Comparison of ENCODE assay signal across 14 cellular contexts in the genomic region with DNA sequence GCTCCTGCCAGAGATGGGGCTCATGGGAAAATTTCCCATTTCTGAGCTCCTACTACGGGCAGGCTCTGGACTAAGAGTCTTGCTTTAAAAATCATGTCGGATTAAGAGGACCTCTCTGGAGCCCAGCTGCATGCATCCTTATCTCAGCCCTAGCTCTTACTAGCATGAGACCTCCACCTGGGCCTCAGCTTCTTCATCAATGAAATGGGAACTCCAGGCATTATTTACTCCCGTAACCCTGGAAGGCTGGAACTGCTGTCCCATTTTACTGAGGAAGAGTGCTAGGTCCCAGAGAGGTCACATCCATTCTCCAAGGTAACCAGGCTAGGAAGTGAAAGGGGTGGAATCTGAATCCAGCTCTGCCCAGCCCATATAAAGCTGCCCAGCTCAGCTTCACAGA. TPM values are rescaled to one million over a fixed set of nuclear protein-coding genes. Genes with fewer than 3 reads are reported as not detected.
DNase-seq lines count a peak whose midpoint lies in the region; ATAC-seq and TF ChIP-seq lines count a peak whose summit lies in the region.
"Had no signal": no experiment of that assay in that cellular context is flagged by ENCODE, and none has a peak within 500 bp of the region (broad histone marks: within the 10 kb centered on the region; RNA-seq: fewer than 3 reads in every experiment).

No MANE protein-coding gene starts in this region.

- H3K4me1 Mint-ChIP-seq in GM23338 (peaks cover 6% of the 10 kb centered on the region), osteocyte (ENCODE audit: unreplicated experiment) (peaks cover 60% of the 10 kb centered on the region)

- TF ChIP-seq CTCF in GM23338 (conservative IDR thresholded peaks at IDR 0.05; ENCODE audit: low read depth in 2 of 2) (no peak), osteocyte (IDR thresholded peaks at IDR 0.05) (no peak), PC-3 (conservative IDR thresholded peaks at IDR 0.05; ENCODE audit: low read depth, low read length) (no peak)

- H3K36me3 ChIP-seq in GM23338 (ENCODE audit: insufficient read depth) (no peaks in the 10 kb centered on the region), MG63 (no peaks in the 10 kb centered on the region), PC-3 (ENCODE audit: low read depth, low read length) (no peaks in the 10 kb centered on the region)
- H3K36me3 ChIP-seq: BLaER1 treated with 17β-estradiol and CSF1 and Interleukin-3, amounts not matched to agents 10 nM and 100 nM had no signal

- no peak overlapping the region for H3K9ac ChIP-seq in PC-3 (ENCODE audit: low read length)
- H3K9ac ChIP-seq: GM23248 had no signal

- H3K9me3 Mint-ChIP-seq in GM23338: no peaks in the 10 kb centered on the region
- H3K9me3 Mint-ChIP-seq in osteocyte (ENCODE audit: unreplicated experiment): no peaks in the 10 kb centered on the region

- H4K20me1 ChIP-seq in GM23338 (replicated peaks; ENCODE audit: insufficient read depth) (no peaks in the 10 kb centered on the region), PC-3 (ENCODE audit: low read length) (no peaks in the 10 kb centered on the region)

- H3K4me1 ChIP-seq in GM23338 (ENCODE audit: insufficient read depth) (no peaks in the 10 kb centered on the region), PC-3 (ENCODE audit: insufficient read depth, low read length) (no peaks in the 10 kb centered on the region)

- H3K27me3 ChIP-seq in GM23338 (ENCODE audit: insufficient read depth) (peaks cover 17% of the 10 kb centered on the region), MG63 (no peaks in the 10 kb centered on the region), PC-3 (ENCODE audit: low read length) (no peaks in the 10 kb centered on the region)

- POLR2A ChIA-PET in PC-3 (lab: Charles Lee; ENCODE audit: unreplicated experiment): no interaction called here

- H3K9me3 ChIP-seq in MG63: no peaks in the 10 kb centered on the region
- H3K9me3 ChIP-seq in PC-3 (ENCODE audit: low read length): no peaks in the 10 kb centered on the region
- H3K9me3 ChIP-seq: BLaER1 treated with 17β-estradiol and CSF1 and Interleukin-3, amounts not matched to agents 10 nM and 100 nM had no signal

- no peaks in the 10 kb centered on the region for H3K36me3 Mint-ChIP-seq in GM23338 (ENCODE audit: low read depth)
- H3K36me3 Mint-ChIP-seq in osteocyte (ENCODE audit: unreplicated experiment): no peaks in the 10 kb centered on the region

- H3K27ac ChIP-seq in GM23338 (ENCODE audit: low read depth): no peak overlapping the region
- H3K27ac ChIP-seq in PC-3 (ENCODE audit: low read length): no peak overlapping the region
- H3K27ac ChIP-seq: GM23248, HL-60 had no signal

- no peak for DNase-seq in GM23338 (ENCODE audit: low spot score)
- peak; percentile 14 for DNase-seq in epidermal melanocyte (ENCODE audit: insufficient read length, low spot score)
- DNase-seq in osteocyte (ENCODE audit: extremely low spot score, unreplicated experiment): no peak
- DNase-seq in MG63: no peak
- DNase-seq in PC-3: no peak
- DNase-seq: GM23248, KG1, NCI-H1105 treated with DMSO at 0.1 percent for 48 hours, NCI-H187 had no signal

- H2AFZ ChIP-seq in GM23338 (peak overlapping the region; percentile 72; the same call in 1 of the 2 replicates), PC-3 (ENCODE audit: low read length) (no peak overlapping the region)
- H2AFZ ChIP-seq: GM23248 had no signal

- H3K27ac Mint-ChIP-seq in GM23338: no peak overlapping the region
- H3K27ac Mint-ChIP-seq in osteocyte (ENCODE audit: unreplicated experiment): peak overlapping the region; percentile 70

- H3K27me3 Mint-ChIP-seq in GM23338 (ENCODE audit: insufficient read depth, low read depth, poor library complexity): peaks cover 17% of the 10 kb centered on the region
- H3K27me3 Mint-ChIP-seq in osteocyte (ENCODE audit: unreplicated experiment): no peaks in the 10 kb centered on the region

- H3F3A ChIP-seq in GM23338 (replicated peaks; ENCODE audit: low read depth) (no peaks in the 10 kb centered on the region), PC-3 (ENCODE audit: low read length, unreplicated experiment) (no peaks in the 10 kb centered on the region)

- ATAC-seq in GM23338: no peak
- no peak for ATAC-seq in GM21367 (IDR thresholded peaks at IDR 0.05; ENCODE audit: unreplicated experiment)
- ATAC-seq in PC-3: no peak

- no peak overlapping the region for H3K4me3 ChIP-seq in GM23338
- no peak overlapping the region for H3K4me3 ChIP-seq in MG63
- no peak overlapping the region for H3K4me3 ChIP-seq in PC-3 (ENCODE audit: low read length)
- H3K4me3 ChIP-seq: BLaER1 treated with 17β-estradiol and CSF1 and Interleukin-3, amounts not matched to agents 10 nM and 100 nM; GM23248 had no signal

- intact Hi-C loops in PC-3 (cut with micrococcal nuclease): no loop called here

- CTCF ChIA-PET in PC-3 (lab: Charles Lee): interaction anchor here (0.6 kb wide), 1 partner anchor 186 kb away, joined by 3 read pairs; no protein-coding TSS in a partner anchor

- H3K4me2 ChIP-seq in GM23338 (no peak overlapping the region), PC-3 (ENCODE audit: low read length) (no peak overlapping the region)

- H3K4me3 Mint-ChIP-seq in GM23338 (no peak overlapping the region), osteocyte (ENCODE audit: unreplicated experiment) (no peak overlapping the region)

- H3K9me2 ChIP-seq in GM23338 (ENCODE audit: insufficient read depth) (no peaks in the 10 kb centered on the region), PC-3 (replicated peaks; ENCODE audit: low read length) (no peaks in the 10 kb centered on the region)

- BruUV-seq in PC-3 (replicated peaks; lab: Mats Ljungman, UMichigan): no TSS peak

- H3K79me2 ChIP-seq in GM23338 (replicated peaks; ENCODE audit: insufficient read depth) (no peaks in the 10 kb centered on the region), PC-3 (ENCODE audit: low read length) (no peaks in the 10 kb centered on the region)

TF ChIP-seq in GM23338, 12 proteins besides CTCF, POLR2A, EP300 and RAD21 (continues in another document):
- no peak for TF ChIP-seq ZNF331 (CRISPR knock-in tag; IDR thresholded peaks at IDR 0.05; ENCODE audit: low read depth)
- TF ChIP-seq EZH2phosphoT487 (IDR thresholded peaks at IDR 0.05; ENCODE audit: unreplicated experiment): no peak
- no peak for TF ChIP-seq POLR2AphosphoS5 (IDR thresholded peaks at IDR 0.05; ENCODE audit: low read depth)

RNA-seq across cellular contexts. Expression of a gene that starts 6.2 kb away (rescaled TPM):
- 4.9 and 5.0 TPM in 2 replicates for total RNA-seq in GM23338 (2014; rRNA removed; shearing (Covaris generic))
- polyA plus RNA-seq in GM23338 (2016; fragmentation: Nextera tagmentation; extraction: Ambion mirVana): 0.77 and 0.95 TPM in 2 replicates
- total RNA-seq in osteocyte (8.2 and 10.1 TPM in 2 replicates), PC-3 (2014; rRNA removed) (0.26 and 0.58 TPM in 2 replicates)
- 0.99 and 1.4 TPM in 2 replicates for total RNA-seq in MG63 (2014; rRNA removed; shearing (Covaris generic); ENCODE audit: low replicate concordance)

RNA-seq across cellular contexts. Expression of a gene that starts 30.1 kb away (rescaled TPM):
- total RNA-seq in GM23338 (2014; rRNA removed; shearing (Covaris generic)): 46.6 and 47.1 TPM in 2 replicates
- polyA plus RNA-seq in GM23338 (2016; fragmentation: Nextera tagmentation; extraction: Ambion mirVana): 21.5 and 22.6 TPM in 2 replicates
- 19.7 and 24.4 TPM in 2 replicates for total RNA-seq in osteocyte
- total RNA-seq in MG63 (2014; rRNA removed; shearing (Covaris generic); ENCODE audit: low replicate concordance): 64.5 and 65.4 TPM in 2 replicates
- total RNA-seq in PC-3 (2014; rRNA removed): 75.9 and 83.0 TPM in 2 replicates

RNA-seq across cellular contexts. Expression of a gene that starts 30.5 kb away (rescaled TPM):
- total RNA-seq in GM23338 (2014; rRNA removed; shearing (Covaris generic)): 55.8 and 55.9 TPM in 2 replicates
- polyA plus RNA-seq in GM23338 (2016; fragmentation: Nextera tagmentation; extraction: Ambion mirVana): 45.2 and 45.6 TPM in 2 replicates
- total RNA-seq in osteocyte (68.9 and 72.4 TPM in 2 replicates), PC-3 (2014; rRNA removed) (119 and 236 TPM in 2 replicates)
- total RNA-seq in MG63 (2014; rRNA removed; shearing (Covaris generic); ENCODE audit: low replicate concordance): 158 and 194 TPM in 2 replicates

RNA-seq across cellular contexts. Expression of a gene that starts 34.9 kb away (rescaled TPM):
- total RNA-seq in GM23338 (2014; rRNA removed; shearing (Covaris generic)): 0.62 and 0.94 TPM in 2 replicates
- 0.24 and 0.36 TPM in 2 replicates for polyA plus RNA-seq in GM23338 (2016; fragmentation: Nextera tagmentation; extraction: Ambion mirVana)
- 0.39 and 0.70 TPM in 2 replicates for total RNA-seq in osteocyte
- not detected in 2 replicates for total RNA-seq in MG63 (2014; rRNA removed; shearing (Covaris generic); ENCODE audit: low replicate concordance)
- not detected in 2 replicates for total RNA-seq in PC-3 (2014; rRNA removed)
- total RNA-seq: A172, GM23248, M059J had no signal
- polyA plus RNA-seq: GM23248 had no signal

RNA-seq across cellular contexts. Expression of a gene that starts 37.2 kb away (rescaled TPM):
- total RNA-seq in GM23338 (2014; rRNA removed; shearing (Covaris generic)): 37.4 and 59.8 TPM in 2 replicates
- polyA plus RNA-seq in GM23338 (2016; fragmentation: Nextera tagmentation; extraction: Ambion mirVana): 13.8 and 14.7 TPM in 2 replicates
- total RNA-seq in osteocyte: 157 and 163 TPM in 2 replicates
- total RNA-seq in MG63 (2014; rRNA removed; shearing (Covaris generic); ENCODE audit: low replicate concordance): 104 and 154 TPM in 2 replicates
- 113 and 160 TPM in 2 replicates for total RNA-seq in PC-3 (2014; rRNA removed)
